ENCODE assay signal across 9 cellular contexts in the genomic region with DNA sequence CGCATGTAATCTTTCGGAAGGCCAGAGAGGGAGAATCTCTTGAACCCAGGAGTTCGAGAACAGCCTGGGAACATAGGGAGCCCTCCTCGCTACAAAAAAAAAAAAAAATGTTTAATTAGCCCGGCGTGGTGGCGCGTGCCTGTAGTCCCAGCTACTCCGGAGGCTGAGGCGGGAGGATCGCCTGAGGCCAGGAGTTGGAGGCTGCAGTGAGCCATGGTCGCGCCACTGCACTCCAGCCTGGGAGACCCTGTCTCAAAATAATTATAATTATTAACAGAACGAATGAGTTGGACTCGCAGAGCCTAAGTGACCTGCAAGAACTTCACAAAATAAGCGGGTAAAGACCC. TPM values are rescaled to one million over a fixed set of nuclear protein-coding genes. Genes with fewer than 3 reads are reported as not detected.
A peak's percentile ranks its signal among the peaks of the same experiment; 100 is the strongest.
DNase-seq lines count a peak whose midpoint lies in the region; ATAC-seq, FAIRE-seq and TF ChIP-seq lines count a peak whose summit lies in the region.
"Had no signal": no experiment of that assay in that cellular context is flagged by ENCODE, and none has a peak within 500 bp of the region (broad histone marks: within the 10 kb centered on the region; RNA-seq: fewer than 3 reads in every experiment).

No MANE protein-coding gene starts in this region.

- no peaks in the 10 kb centered on the region for H3K27me3 Mint-ChIP-seq in activated T-cell treated with anti-CD3 and anti-CD28 coated beads, Interleukin-2, amount 50 U/mL, for 72 hours (ENCODE audit: low read depth)
- no peaks in the 10 kb centered on the region for H3K27me3 Mint-ChIP-seq in astrocyte (ENCODE audit: low read depth, unreplicated experiment)
- no peaks in the 10 kb centered on the region for H3K27me3 Mint-ChIP-seq in type B pancreatic cell

- H3K9me3 ChIP-seq in astrocyte (ENCODE audit: insufficient read depth, low read depth, low read length): no peaks in the 10 kb centered on the region

- H3K4me1 Mint-ChIP-seq in activated T-cell treated with anti-CD3 and anti-CD28 coated beads, Interleukin-2, amount 50 U/mL, for 72 hours (ENCODE audit: low read depth): peaks cover 13% of the 10 kb centered on the region
- no peaks in the 10 kb centered on the region for H3K4me1 Mint-ChIP-seq in astrocyte (ENCODE audit: low read depth, unreplicated experiment)
- H3K4me1 Mint-ChIP-seq in type B pancreatic cell (ENCODE audit: unreplicated experiment): peaks cover 4% of the 10 kb centered on the region

- H3K27ac Mint-ChIP-seq in activated T-cell treated with anti-CD3 and anti-CD28 coated beads, Interleukin-2, amount 50 U/mL, for 72 hours: peak overlapping the region; percentile 85
- H3K27ac Mint-ChIP-seq in astrocyte (ENCODE audit: unreplicated experiment): peak overlapping the region; percentile 80
- H3K27ac Mint-ChIP-seq in type B pancreatic cell: peak overlapping the region; percentile 41

- WGBS in lower leg skin, 2 donors: 47 to 50% methylated on average over 16 of the region's 16 CpGs

- peaks cover 2 to 6% of the 10 kb centered on the region in 2 donors for H3K36me3 Mint-ChIP-seq in activated T-cell treated with anti-CD3 and anti-CD28 coated beads, Interleukin-2, amount 50 U/mL, for 72 hours (ENCODE audit: insufficient read depth in 2 of 2)
- H3K36me3 Mint-ChIP-seq in astrocyte (ENCODE audit: low read depth, unreplicated experiment) (no peaks in the 10 kb centered on the region), type B pancreatic cell (peaks cover 4% of the 10 kb centered on the region)

- no peaks in the 10 kb centered on the region for H3K4me1 ChIP-seq in astrocyte (ENCODE audit: insufficient read depth, low read length)

- peak overlapping the region; percentile 84 for H3K9ac ChIP-seq in astrocyte (ENCODE audit: low read length)

- FAIRE-seq in astrocyte (lab: Jason Lieb, UNC): no peak
- FAIRE-seq in D721Med (lab: Jason Lieb, UNC): no peak
- FAIRE-seq: TTC549 had no signal

- no peak for TF ChIP-seq CTCF in astrocyte (IDR thresholded peaks at IDR 0.05; ENCODE audit: insufficient read depth, low read depth, low read length)
- no peak for TF ChIP-seq CTCF in lower leg skin (IDR thresholded peaks at IDR 0.05)
- TF ChIP-seq CTCF in type B pancreatic cell (conservative IDR thresholded peaks at IDR 0.05): no peak
- TF ChIP-seq CTCF in D721Med (IDR thresholded peaks at IDR 0.05; ENCODE audit: insufficient read depth, missing control alignments): no peak

- peak overlapping the region; percentile 96 to 97 for H3K4me3 Mint-ChIP-seq in activated T-cell treated with anti-CD3 and anti-CD28 coated beads, Interleukin-2, amount 50 U/mL, for 72 hours
- peak overlapping the region; percentile 86 for H3K4me3 Mint-ChIP-seq in astrocyte (ENCODE audit: unreplicated experiment)
- H3K4me3 Mint-ChIP-seq in type B pancreatic cell: peak overlapping the region; percentile 93

- H3K4me3 ChIP-seq in astrocyte (ENCODE audit: insufficient read depth, low read depth, low read length) (peak overlapping the region; percentile 75), lower leg skin (ENCODE audit: low read depth, poor library complexity, severe bottlenecking) (peak overlapping the region; percentile 94)

- peak overlapping the region; percentile 77 for H3K27ac ChIP-seq in astrocyte (ENCODE audit: low read depth, low read length)

- peaks cover 17% of the 10 kb centered on the region for H3K79me2 ChIP-seq in astrocyte (ENCODE audit: insufficient read depth, low read length)

- H4K20me1 ChIP-seq in astrocyte (ENCODE audit: insufficient read depth, low read length): no peaks in the 10 kb centered on the region

- ATAC-seq in activated T-cell treated with anti-CD3 and anti-CD28 coated beads, Interleukin-2, amount 50 U/mL, for 72 hours (replicated peaks in 1 of 2): no peak

- H3K4me2 ChIP-seq in astrocyte (ENCODE audit: low read length): peak overlapping the region; percentile 91

- peaks cover 16% of the 10 kb centered on the region for H3K36me3 ChIP-seq in astrocyte (ENCODE audit: insufficient read depth, low read length)

- no peak for DNase-seq in activated T-cell treated with anti-CD3 and anti-CD28 coated beads, Interleukin-2, amount 50 U/mL, for 72 hours
- DNase-seq in activated T-cell treated with anti-CD3 and anti-CD28 coated beads, Interleukin-2, amount 50 U/mL, for 1 hour: no peak
- no peak for DNase-seq in astrocyte (ENCODE audit: low read depth)
- DNase-seq in lower leg skin (ENCODE audit: low spot score in 2 of 2): no peak
- no peak for DNase-seq in type B pancreatic cell (ENCODE audit: extremely low spot score, unreplicated experiment)
- no peak for DNase-seq in cortex of kidney (lab: John Stamatoyannopoulos, UW)
- DNase-seq in stimulated activated naive CD4-positive, alpha-beta T cell treated with Interleukin-2 at 50 U/mL for 16 hours (lab: John Stamatoyannopoulos, UW): no peak
- no peak for DNase-seq in D721Med (ENCODE audit: insufficient read length, low spot score)

- intact Hi-C loops in lower leg skin (cut with DNase I; ENCODE audit: low total_unique reads): no loop called here

- no peak for TF ChIP-seq POLR2A in lower leg skin (IDR thresholded peaks at IDR 0.05)

- H3K27me3 ChIP-seq in astrocyte (ENCODE audit: insufficient read depth, low read length): no peaks in the 10 kb centered on the region

- no peaks in the 10 kb centered on the region for H3K9me3 Mint-ChIP-seq in activated T-cell treated with anti-CD3 and anti-CD28 coated beads, Interleukin-2, amount 50 U/mL, for 72 hours
- no peaks in the 10 kb centered on the region for H3K9me3 Mint-ChIP-seq in astrocyte (ENCODE audit: unreplicated experiment)
- no peaks in the 10 kb centered on the region for H3K9me3 Mint-ChIP-seq in type B pancreatic cell

- H2AFZ ChIP-seq in astrocyte (ENCODE audit: low read depth, low read length): peak overlapping the region; percentile 93

RNA-seq across cellular contexts. Expression of gene PCGF6, which starts 0.8 kb away (rescaled TPM):
- 10 to 100 TPM; 14.5 to 15.2 TPM for total RNA-seq in activated T-cell treated with anti-CD3 and anti-CD28 coated beads, Interleukin-2, amount 50 U/mL, for 72 hours
- total RNA-seq in astrocyte: 9.0 and 10.3 TPM in 2 replicates
- 10 to 100 TPM in 1 of 4 donors, 1 to 10 TPM in 3; 5.4 to 10.9 (median 7.0) TPM for total RNA-seq in lower leg skin
- total RNA-seq in type B pancreatic cell (ENCODE audit: low replicate concordance): 9.0 and 14.5 TPM in 2 replicates

RNA-seq across cellular contexts. Expression of gene TAF5, which starts 17.6 kb away (rescaled TPM):
- total RNA-seq in activated T-cell treated with anti-CD3 and anti-CD28 coated beads, Interleukin-2, amount 50 U/mL, for 72 hours: 1 to 10 TPM; 8.6 to 9.5 TPM
- total RNA-seq in astrocyte: 3.3 and 3.9 TPM in 2 replicates
- total RNA-seq in lower leg skin: 1 to 10 TPM; 4.1 to 8.9 (median 6.1) TPM
- total RNA-seq in type B pancreatic cell (ENCODE audit: low replicate concordance): 6.2 and 10.0 TPM in 2 replicates

RNA-seq across cellular contexts. Expression of gene ATP5MK, which starts 46.1 kb away (rescaled TPM):
- total RNA-seq in activated T-cell treated with anti-CD3 and anti-CD28 coated beads, Interleukin-2, amount 50 U/mL, for 72 hours: 100 to 1,000 TPM; 245 to 260 TPM
- total RNA-seq in astrocyte (405 and 463 TPM in 2 replicates), lower leg skin (100 to 1,000 TPM in 3 of 4 donors, 10 to 100 TPM in 1; 56.0 to 222 (median 152) TPM), type B pancreatic cell (ENCODE audit: low replicate concordance) (300 and 424 TPM in 2 replicates)

RNA-seq across cellular contexts. Expression of gene PDCD11, which starts 46.3 kb away (rescaled TPM):
- 10 to 100 TPM; 41.2 to 54.0 TPM for total RNA-seq in activated T-cell treated with anti-CD3 and anti-CD28 coated beads, Interleukin-2, amount 50 U/mL, for 72 hours
- total RNA-seq in astrocyte (62.3 and 72.8 TPM in 2 replicates), lower leg skin (10 to 100 TPM; 14.2 to 23.1 (median 20.5) TPM), type B pancreatic cell (ENCODE audit: low replicate concordance) (46.3 and 53.2 TPM in 2 replicates)
